In the genomic region with DNA sequence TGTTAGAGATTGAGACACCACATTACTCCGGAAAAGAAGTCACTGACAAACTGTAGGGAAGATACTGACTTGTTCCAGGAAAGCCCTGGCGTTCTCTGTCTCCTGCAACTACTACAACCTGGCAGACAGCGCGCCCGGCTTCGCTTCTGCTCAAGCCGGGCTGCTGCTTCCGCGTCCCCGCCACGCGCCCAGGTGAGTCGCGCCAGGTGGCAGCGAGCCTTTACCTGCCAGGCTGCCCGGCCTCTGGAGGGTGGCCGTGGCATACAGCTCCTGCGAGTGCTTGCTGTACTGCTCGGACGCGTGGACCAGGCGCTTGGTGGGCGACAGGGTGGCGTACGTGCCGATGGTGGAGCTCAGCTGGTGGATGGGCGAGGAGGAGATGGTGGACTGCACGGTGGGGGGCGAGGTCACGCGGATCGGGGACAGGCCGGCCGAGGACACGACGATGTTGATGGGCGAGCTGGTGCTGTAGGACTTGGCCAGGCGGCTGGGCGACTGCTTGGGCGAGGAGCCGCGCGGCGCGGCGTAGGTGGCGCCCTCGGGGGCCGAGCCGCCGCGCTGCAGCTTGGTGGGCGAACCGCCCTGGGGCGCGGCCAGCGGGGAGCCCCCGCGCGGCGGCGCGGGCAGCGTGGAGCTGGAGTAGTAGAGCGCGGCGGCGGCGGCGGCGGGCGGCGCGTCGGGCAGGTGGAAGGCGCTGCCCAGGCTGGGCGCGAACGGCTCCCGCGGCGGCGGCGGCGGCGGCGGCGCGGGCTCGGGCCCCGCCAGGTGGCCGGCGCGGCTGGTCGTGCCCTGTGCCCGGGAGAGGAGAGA, we compare ENCODE assay signal across 8 cellular contexts.
A peak's percentile ranks its signal among the peaks of the same experiment; 100 is the strongest.
DNase-seq lines count a peak whose midpoint lies in the region; ATAC-seq and TF ChIP-seq lines count a peak whose summit lies in the region.

No MANE protein-coding gene starts in this region.

- H3K4me3 ChIP-seq in right lobe of liver, result peak overlapping the region in 2 of 3 donors; percentile 14 to 22

- TF ChIP-seq CTCF in right lobe of liver (IDR thresholded peaks at IDR 0.05), result peak in 1 of 4 donors; percentile 10

- peak; percentile 33 to 47 (median 38) for ATAC-seq in right lobe of liver
- no peak for ATAC-seq in HG03442 (IDR thresholded peaks at IDR 0.05; ENCODE audit: unreplicated experiment)
- no peak for ATAC-seq in HG02678 (IDR thresholded peaks at IDR 0.05; ENCODE audit: unreplicated experiment)

- intact Hi-C loops in right lobe of liver (cut with DNase I), result no loop called here

- H3K4me1 ChIP-seq in right lobe of liver, result no peaks in the 10 kb centered on the region

- peak overlapping the region; percentile 90 for H3K27ac ChIP-seq in cingulate gyrus (ENCODE audit: low read depth, low read length)
- no peak overlapping the region for H3K27ac ChIP-seq in right lobe of liver

- no peaks in the 10 kb centered on the region for H3K36me3 ChIP-seq in right lobe of liver

- no peaks in the 10 kb centered on the region for H3K27me3 ChIP-seq in right lobe of liver

- H3K9me3 ChIP-seq in right lobe of liver, result no peaks in the 10 kb centered on the region

- no peak for TF ChIP-seq POLR2A in right lobe of liver (IDR thresholded peaks at IDR 0.05)

- DNase-seq in NCI-H82 (lab: John Stamatoyannopoulos, UW), result peak; percentile 44
- DNase-seq in NCI-H82 treated with DMSO at 0.1 percent for 48 hours (lab: John Stamatoyannopoulos, UW; ENCODE audit: unreplicated experiment), result no peak
- DNase-seq in right lobe of liver, result peak in 2 of 3 donors; percentile 19 to 54
- DNase-seq in superior temporal gyrus (ENCODE audit: extremely low spot score), result peak; percentile 58
- DNase-seq in NOMO-1 (lab: John Stamatoyannopoulos, UW; ENCODE audit: unreplicated experiment in 2 of 2), result no peak

- 28% methylated on average over 28 of the region's 96 CpGs for WGBS in right lobe of liver (ENCODE audit: insufficient coverage, low coverage, low lambda C conversion rate, missing lambda C conversion rate)

Comparison
In these comparisons a context has a peak if more than half of its experiments do, and no peak if none do; other contexts are left out.
1. DNase-seq: peak in NCI-H82 (single experiment), right lobe of liver (2 of 3) and superior temporal gyrus (single experiment); none in NCI-H82 treated with DMSO at 0.1 percent for 48 hours (single experiment) and NOMO-1 (0 of 2).
2. ATAC-seq: peak in right lobe of liver (4 of 4); none in HG03442 (single experiment) and HG02678 (single experiment).